In genomic region chr14:74856366-74856765, GRCh38 we compare ENCODE assay signal across 18 cellular contexts. TPM values are rescaled to one million over a fixed set of nuclear protein-coding genes. Genes with fewer than 3 reads are reported as not detected.
"Had no signal": no experiment of that assay in that cellular context is flagged by ENCODE, and none has a peak within 500 bp of the region (broad histone marks: within the 10 kb centered on the region; RNA-seq: fewer than 3 reads in every experiment).

No MANE protein-coding gene starts in this region.

- ATAC-seq: activated CD4-positive, alpha-beta T cell treated with anti-CD3 and anti-CD28 coated beads for 36 hours; esophagus mucosa; lower lobe of right lung; stimulated activated effector memory CD8-positive, alpha-beta T cell treated with anti-CD3 and anti-CD28 coated beads, Interleukin-12 subunit alpha, Interleukin-12 subunit beta, amount 100 ng/mL, for 72 hours had no signal

- DNase-seq: activated CD4-positive, alpha-beta memory T cell treated with anti-CD3 and anti-CD28 coated beads, Interleukin-2, amount 10 ng/mL, durations not matched to agents 7 days and 5 days; activated CD4-positive, alpha-beta T cell treated with anti-CD3 and anti-CD28 coated beads for 36 hours; activated gamma-delta T cell; activated naive CD8-positive, alpha-beta T cell treated with anti-CD3 and anti-CD28 coated beads for 36 hours; activated T-cell treated with anti-CD3 and anti-CD28 coated beads, Interleukin-2, amount 50 U/mL, for 48 hours; anterior cingulate cortex; dorsolateral prefrontal cortex; glutamatergic neuron; lower lobe of right lung; midbrain; naive B cell; tibial artery; uterus had no signal

RNA-seq across cellular contexts. Expression of gene PROX2, which starts 19.6 kb away (rescaled TPM):
- total RNA-seq: activated CD4-positive, alpha-beta memory T cell treated with anti-CD3 and anti-CD28 coated beads, Interleukin-2, amount 10 ng/mL, durations not matched to agents 7 days and 5 days; breast epithelium; esophagus mucosa; fibroblast of villous mesenchyme; right atrium auricular region; uterus had no signal
